12 cellular contexts compared by ENCODE assay signal in genomic region chr15:43881944-43882343, GRCh38. TPM values are rescaled to one million over a fixed set of nuclear protein-coding genes. Genes with fewer than 3 reads are reported as not detected.
A peak's percentile ranks its signal among the peaks of the same experiment; 100 is the strongest.
DNase-seq lines count a peak whose midpoint lies in the region; ATAC-seq and TF ChIP-seq lines count a peak whose summit lies in the region.
"Had no signal": no experiment of that assay in that cellular context is flagged by ENCODE, and none has a peak within 500 bp of the region (broad histone marks: within the 10 kb centered on the region; RNA-seq: fewer than 3 reads in every experiment).

No MANE protein-coding gene starts in this region.

- H3K27me3 ChIP-seq in A673 (replicated peaks; ENCODE audit: insufficient read depth, low read depth, low read length, poor library complexity) (no peaks in the 10 kb centered on the region), hepatocyte (no peaks in the 10 kb centered on the region)

- intact Hi-C loops in A673 (cut with micrococcal nuclease; ENCODE audit: unreplicated experiment) = no loop called here

- POLR2A ChIA-PET in A673 (lab: Charles Lee; ENCODE audit: low non-redundant PET) = no interaction called here

- no peaks in the 10 kb centered on the region for H4K20me1 ChIP-seq in hepatocyte (ENCODE audit: insufficient read depth, poor library complexity, severe bottlenecking)

- no peak overlapping the region for H3K27ac ChIP-seq in A673 (ENCODE audit: low read depth, low read length, poor library complexity, severe bottlenecking)
- no peak overlapping the region for H3K27ac ChIP-seq in hepatocyte

- CTCF ChIA-PET in A673 (lab: Charles Lee) = interaction anchor here (0.6 kb wide), 1 partner anchor 34 kb away, joined by 3 read pairs; no protein-coding TSS in a partner anchor

- H3K4me2 ChIP-seq in hepatocyte = no peak overlapping the region

- ATAC-seq in SK-N-SH treated with all-trans-retinoic acid at 6 μM for 48 hours = peak; percentile 60
- no peak for ATAC-seq in HG02763 (IDR thresholded peaks at IDR 0.05; ENCODE audit: unreplicated experiment)
- ATAC-seq: activated T-helper 17 cell treated with anti-CD3 and anti-CD28 coated beads, Interleukin-2, amount 50 U/mL, for 72 hours had no signal

- TF ChIP-seq CTCF in A673 (conservative IDR thresholded peaks at IDR 0.05; ENCODE audit: low read depth, low read length) (peak; percentile 66), GM12872 (IDR thresholded peaks at IDR 0.05; ENCODE audit: insufficient read depth, low read depth, low read length) (peak; percentile 52), hepatocyte (IDR thresholded peaks at IDR 0.05; ENCODE audit: poor library complexity) (peak; percentile 40)

- H3K9me3 ChIP-seq in A673 (ENCODE audit: low read depth, low read length, poor library complexity, severe bottlenecking) (no peaks in the 10 kb centered on the region), hepatocyte (ENCODE audit: low read depth) (no peaks in the 10 kb centered on the region)

- BruUV-seq in A673 (replicated peaks; lab: Mats Ljungman, UMichigan) = no TSS peak

- H3K36me3 ChIP-seq in A673 (ENCODE audit: insufficient read depth, low read length, poor library complexity, severe bottlenecking) = peaks cover 11% of the 10 kb centered on the region
- H3K36me3 ChIP-seq in hepatocyte (replicated peaks; ENCODE audit: insufficient read depth, low read depth) = no peaks in the 10 kb centered on the region

- H3K4me1 ChIP-seq in A673 (ENCODE audit: insufficient read depth, low read length, poor library complexity, severe bottlenecking) = no peaks in the 10 kb centered on the region
- H3K4me1 ChIP-seq in hepatocyte (ENCODE audit: insufficient read depth) = peaks cover 10% of the 10 kb centered on the region

- H2AFZ ChIP-seq in hepatocyte = no peak overlapping the region

- H3K4me3 ChIP-seq in A673 (ENCODE audit: low read depth, low read length, poor library complexity, severe bottlenecking) (no peak overlapping the region), hepatocyte (no peak overlapping the region)

- H3K79me2 ChIP-seq in hepatocyte = no peaks in the 10 kb centered on the region

- H3K9me2 ChIP-seq in hepatocyte (replicated peaks; ENCODE audit: insufficient read depth) = no peaks in the 10 kb centered on the region

- WGBS in hepatocyte (ENCODE audit: low lambda C conversion rate, missing lambda C conversion rate) = 87% methylated on average over 7 of the region's 7 CpGs

- DNase-seq in A673 (ENCODE audit: low spot score) (peak; percentile 23), hepatocyte (ENCODE audit: low spot score) (no peak), cerebellar nuclear complex (lab: John Stamatoyannopoulos, UW) (no peak), NCI-H1694 treated with DMSO at 0.1 percent for 48 hours (lab: John Stamatoyannopoulos, UW) (no peak), hippocampal formation (lab: John Stamatoyannopoulos, UW) (no peak)
- DNase-seq: DMS79, NCI-H1105 treated with DMSO at 0.1 percent for 48 hours, T-helper 1 cell had no signal

TF ChIP-seq in SK-N-SH treated with all-trans-retinoic acid at 6 μM for 48 hours, 23 proteins besides CTCF, POLR2A, EP300 and RAD21:
- TF ChIP-seq SNAI2 (CRISPR knock-in tag; IDR thresholded peaks at IDR 0.05) (no peak), OSR1 (CRISPR knock-in tag; IDR thresholded peaks at IDR 0.05) (no peak), ZC3H10 (CRISPR knock-in tag; IDR thresholded peaks at IDR 0.05) (no peak), TOX (CRISPR knock-in tag; IDR thresholded peaks at IDR 0.05; ENCODE audit: borderline replicate concordance) (no peak), CREB5 (CRISPR knock-in tag; IDR thresholded peaks at IDR 0.05; ENCODE audit: low read depth) (no peak), GLIS3 (CRISPR knock-in tag; IDR thresholded peaks at IDR 0.05) (no peak), ZFP30 (CRISPR knock-in tag; IDR thresholded peaks at IDR 0.05) (no peak), ZNF565 (CRISPR knock-in tag; conservative IDR thresholded peaks at IDR 0.05; ENCODE audit: low read depth) (no peak), RARB (CRISPR knock-in tag; IDR thresholded peaks at IDR 0.05) (no peak), ZNF8 (CRISPR knock-in tag; IDR thresholded peaks at IDR 0.05) (no peak), TCF4 (CRISPR knock-in tag; IDR thresholded peaks at IDR 0.05; ENCODE audit: borderline replicate concordance) (no peak)
TF ChIP-seq in SK-N-SH treated with all-trans-retinoic acid at 6 μM for 48 hours: peak in this region for 0.

RNA-seq across cellular contexts. Expression of gene WDR76, which starts 55.1 kb away (rescaled TPM):
- total RNA-seq in A673 (2021) (61.3 and 65.2 TPM in 2 replicates), hepatocyte (4.7 and 7.6 TPM in 2 replicates)
- 0.69 and 1.8 TPM in 2 replicates for polyA plus RNA-seq in hepatocyte

RNA-seq across cellular contexts. Expression of gene MFAP1, which starts 57.5 kb away (rescaled TPM):
- total RNA-seq in A673 (2021) (43.2 and 45.4 TPM in 2 replicates), hepatocyte (26.9 and 37.8 TPM in 2 replicates)
- 30.9 and 36.9 TPM in 2 replicates for polyA plus RNA-seq in hepatocyte
